ENCODE assay signal across 1 cellular context in the genomic region with DNA sequence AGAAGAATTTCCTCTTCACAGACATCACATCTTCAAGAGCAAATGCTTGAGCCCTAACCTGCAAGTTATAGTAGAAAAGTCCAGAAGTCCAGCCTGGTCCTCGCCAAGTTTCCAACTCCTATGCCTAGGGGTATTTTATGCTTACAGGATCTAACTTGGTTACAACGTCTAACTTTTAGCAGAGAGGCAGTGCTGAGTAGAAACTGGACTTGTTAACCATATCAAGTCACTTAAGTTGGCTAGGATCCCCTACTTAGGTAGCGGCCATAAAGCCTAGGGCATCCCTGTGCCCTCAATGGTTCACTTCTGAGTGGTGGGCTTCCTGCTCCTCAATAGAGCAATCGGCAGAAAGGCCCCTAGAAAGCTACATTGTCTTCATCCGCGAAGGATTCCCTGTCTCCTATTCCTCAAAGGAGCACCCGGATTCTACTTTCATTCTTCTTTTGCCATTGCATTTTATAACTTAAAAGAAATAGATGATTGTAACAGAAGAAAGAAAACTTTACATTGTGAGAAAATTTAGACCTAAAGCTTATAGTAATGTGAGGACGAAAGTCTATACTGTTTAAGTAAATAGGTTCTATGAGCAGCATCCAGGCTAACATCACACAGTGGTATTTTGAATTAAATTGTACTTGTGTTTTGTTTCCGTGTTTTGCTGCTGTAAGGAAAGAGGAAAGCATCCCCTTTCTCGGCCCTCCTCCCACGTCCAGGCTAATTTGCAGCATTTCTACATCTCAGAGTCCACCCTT.
TF ChIP-seq lines count a peak whose summit lies in the region.

No MANE protein-coding gene starts in this region.

TF ChIP-seq in IMR-90, 13 proteins besides CTCF, POLR2A, EP300 and RAD21 (continued from another document):
- TF ChIP-seq, protein P1, sequence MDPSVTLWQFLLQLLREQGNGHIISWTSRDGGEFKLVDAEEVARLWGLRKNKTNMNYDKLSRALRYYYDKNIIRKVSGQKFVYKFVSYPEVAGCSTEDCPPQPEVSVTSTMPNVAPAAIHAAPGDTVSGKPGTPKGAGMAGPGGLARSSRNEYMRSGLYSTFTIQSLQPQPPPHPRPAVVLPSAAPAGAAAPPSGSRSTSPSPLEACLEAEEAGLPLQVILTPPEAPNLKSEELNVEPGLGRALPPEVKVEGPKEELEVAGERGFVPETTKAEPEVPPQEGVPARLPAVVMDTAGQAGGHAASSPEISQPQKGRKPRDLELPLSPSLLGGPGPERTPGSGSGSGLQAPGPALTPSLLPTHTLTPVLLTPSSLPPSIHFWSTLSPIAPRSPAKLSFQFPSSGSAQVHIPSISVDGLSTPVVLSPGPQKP (IDR thresholded peaks at IDR 0.05; ENCODE audit: borderline replicate concordance, low read depth, low read length): no peak
